ENCODE assay signal across 1 cellular context in genomic region chr12:123075092-123075491, GRCh38.
TF ChIP-seq lines count a peak whose summit lies in the region.

No MANE protein-coding gene starts in this region.

TF ChIP-seq in H1, 55 proteins besides CTCF, POLR2A, EP300 and RAD21:
- no peak for TF ChIP-seq MAFK (IDR thresholded peaks at IDR 0.05; ENCODE audit: low read depth, low read length)
- TF ChIP-seq SIRT6 (IDR thresholded peaks at IDR 0.05; ENCODE audit: low read length) = no peak
- no peak for TF ChIP-seq RXRA (IDR thresholded peaks at IDR 0.05; ENCODE audit: insufficient read depth, low read depth, low read length)
- no peak for TF ChIP-seq SAP30 (IDR thresholded peaks at IDR 0.05; ENCODE audit: insufficient read depth, insufficient replicate concordance, low read length)
